1 cellular context compared by ENCODE assay signal in the genomic region with DNA sequence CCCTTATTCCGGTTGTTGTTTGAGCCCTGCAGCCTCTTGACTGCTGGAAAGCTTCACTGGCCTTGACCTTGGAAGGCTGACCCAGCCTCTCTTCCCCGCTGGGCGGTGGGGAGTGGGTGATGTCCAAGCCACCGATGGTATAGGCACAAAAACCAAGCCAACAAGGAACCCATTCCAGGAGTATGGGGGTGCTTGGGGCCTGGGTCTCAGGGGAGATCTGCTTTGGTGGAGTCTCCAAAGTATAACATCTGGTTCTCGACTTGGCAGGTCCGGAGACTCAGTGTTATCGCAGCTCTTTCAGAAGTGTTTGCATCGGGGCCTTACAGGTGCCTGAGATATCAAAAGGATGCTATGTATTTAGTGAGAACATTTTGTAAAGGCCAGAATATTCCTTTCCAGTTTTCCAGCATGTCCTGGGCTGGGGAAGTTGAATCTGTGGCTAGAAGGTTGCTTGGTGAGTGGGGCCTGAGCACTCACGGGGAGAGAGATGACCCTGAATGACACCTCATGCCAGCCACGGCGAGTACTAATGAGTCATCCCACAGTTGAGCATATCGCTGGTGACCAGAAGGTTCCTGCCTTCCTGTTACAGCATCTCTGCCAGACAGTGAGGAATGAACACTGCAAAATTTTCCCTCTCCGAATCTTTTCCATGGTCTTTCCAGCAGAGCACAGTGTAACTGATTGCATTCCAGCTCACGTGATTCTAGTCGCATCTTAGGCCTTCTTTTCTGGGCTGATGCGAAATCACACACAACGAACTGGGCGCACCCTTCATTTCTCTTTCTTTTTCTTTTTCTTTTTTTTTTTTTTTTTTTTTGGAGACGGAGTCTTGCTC.
A peak's percentile ranks its signal among the peaks of the same experiment; 100 is the strongest.
TF ChIP-seq lines count a peak whose summit lies in the region.

No MANE protein-coding gene starts in this region.

TF ChIP-seq in K562, 482 proteins besides CTCF, POLR2A, EP300 and RAD21 (continued from another document):
- TF ChIP-seq, protein P1, sequence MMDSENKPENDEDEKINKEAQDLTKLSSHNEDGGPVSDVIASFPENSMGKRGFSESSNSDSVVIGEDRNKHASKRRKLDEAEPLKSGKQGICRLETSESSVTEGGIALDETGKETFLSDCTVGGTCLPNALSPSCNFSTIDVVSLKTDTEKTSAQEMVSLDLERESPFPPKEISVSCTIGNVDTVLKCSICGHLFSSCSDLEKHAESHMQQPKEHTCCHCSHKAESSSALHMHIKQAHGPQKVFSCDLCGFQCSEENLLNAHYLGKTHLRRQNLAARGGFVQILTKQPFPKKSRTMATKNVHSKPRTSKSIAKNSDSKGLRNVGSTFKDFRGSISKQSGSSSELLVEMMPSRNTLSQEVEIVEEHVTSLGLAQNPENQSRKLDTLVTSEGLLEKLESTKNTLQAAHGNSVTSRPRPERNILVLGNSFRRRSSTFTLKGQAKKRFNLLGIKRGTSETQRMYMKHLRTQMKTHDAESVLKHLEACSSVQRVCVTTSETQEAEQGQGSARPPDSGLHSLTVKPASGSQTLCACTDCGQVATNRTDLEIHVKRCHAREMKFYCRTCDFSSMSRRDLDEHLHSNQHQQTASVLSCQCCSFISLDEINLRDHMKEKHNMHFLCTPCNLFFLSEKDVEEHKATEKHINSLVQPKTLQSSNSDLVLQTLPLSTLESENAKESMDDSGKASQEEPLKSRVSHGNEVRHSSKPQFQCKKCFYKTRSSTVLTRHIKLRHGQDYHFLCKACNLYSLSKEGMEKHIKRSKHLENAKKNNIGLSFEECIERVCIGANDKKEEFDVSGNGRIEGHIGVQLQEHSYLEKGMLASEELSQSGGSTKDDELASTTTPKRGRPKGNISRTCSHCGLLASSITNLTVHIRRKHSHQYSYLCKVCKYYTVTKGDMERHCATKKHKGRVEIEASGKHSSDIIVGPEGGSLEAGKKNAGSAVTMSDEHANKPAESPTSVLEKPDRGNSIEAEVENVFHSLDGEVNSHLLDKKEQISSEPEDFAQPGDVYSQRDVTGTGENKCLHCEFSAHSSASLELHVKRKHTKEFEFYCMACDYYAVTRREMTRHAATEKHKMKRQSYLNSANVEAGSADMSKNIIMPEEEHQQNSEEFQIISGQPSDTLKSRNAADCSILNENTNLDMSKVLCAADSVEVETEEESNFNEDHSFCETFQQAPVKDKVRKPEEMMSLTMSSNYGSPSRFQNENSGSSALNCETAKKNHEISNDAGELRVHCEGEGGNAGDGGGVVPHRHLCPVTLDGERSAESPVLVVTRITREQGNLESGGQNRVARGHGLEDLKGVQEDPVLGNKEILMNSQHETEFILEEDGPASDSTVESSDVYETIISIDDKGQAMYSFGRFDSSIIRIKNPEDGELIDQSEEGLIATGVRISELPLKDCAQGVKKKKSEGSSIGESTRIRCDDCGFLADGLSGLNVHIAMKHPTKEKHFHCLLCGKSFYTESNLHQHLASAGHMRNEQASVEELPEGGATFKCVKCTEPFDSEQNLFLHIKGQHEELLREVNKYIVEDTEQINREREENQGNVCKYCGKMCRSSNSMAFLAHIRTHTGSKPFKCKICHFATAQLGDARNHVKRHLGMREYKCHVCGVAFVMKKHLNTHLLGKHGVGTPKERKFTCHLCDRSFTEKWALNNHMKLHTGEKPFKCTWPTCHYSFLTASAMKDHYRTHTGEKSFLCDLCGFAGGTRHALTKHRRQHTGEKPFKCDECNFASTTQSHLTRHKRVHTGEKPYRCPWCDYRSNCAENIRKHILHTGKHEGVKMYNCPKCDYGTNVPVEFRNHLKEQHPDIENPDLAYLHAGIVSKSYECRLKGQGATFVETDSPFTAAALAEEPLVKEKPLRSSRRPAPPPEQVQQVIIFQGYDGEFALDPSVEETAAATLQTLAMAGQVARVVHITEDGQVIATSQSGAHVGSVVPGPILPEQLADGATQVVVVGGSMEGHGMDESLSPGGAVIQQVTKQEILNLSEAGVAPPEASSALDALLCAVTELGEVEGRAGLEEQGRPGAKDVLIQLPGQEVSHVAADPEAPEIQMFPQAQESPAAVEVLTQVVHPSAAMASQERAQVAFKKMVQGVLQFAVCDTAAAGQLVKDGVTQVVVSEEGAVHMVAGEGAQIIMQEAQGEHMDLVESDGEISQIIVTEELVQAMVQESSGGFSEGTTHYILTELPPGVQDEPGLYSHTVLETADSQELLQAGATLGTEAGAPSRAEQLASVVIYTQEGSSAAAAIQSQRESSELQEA (IDR thresholded peaks at IDR 0.05; ENCODE audit: low read depth), result peak; percentile 37; the same call in 1 of the 2 replicates
- TF ChIP-seq MCM7 (IDR thresholded peaks at IDR 0.05), result no peak
- TF ChIP-seq, protein P2, sequence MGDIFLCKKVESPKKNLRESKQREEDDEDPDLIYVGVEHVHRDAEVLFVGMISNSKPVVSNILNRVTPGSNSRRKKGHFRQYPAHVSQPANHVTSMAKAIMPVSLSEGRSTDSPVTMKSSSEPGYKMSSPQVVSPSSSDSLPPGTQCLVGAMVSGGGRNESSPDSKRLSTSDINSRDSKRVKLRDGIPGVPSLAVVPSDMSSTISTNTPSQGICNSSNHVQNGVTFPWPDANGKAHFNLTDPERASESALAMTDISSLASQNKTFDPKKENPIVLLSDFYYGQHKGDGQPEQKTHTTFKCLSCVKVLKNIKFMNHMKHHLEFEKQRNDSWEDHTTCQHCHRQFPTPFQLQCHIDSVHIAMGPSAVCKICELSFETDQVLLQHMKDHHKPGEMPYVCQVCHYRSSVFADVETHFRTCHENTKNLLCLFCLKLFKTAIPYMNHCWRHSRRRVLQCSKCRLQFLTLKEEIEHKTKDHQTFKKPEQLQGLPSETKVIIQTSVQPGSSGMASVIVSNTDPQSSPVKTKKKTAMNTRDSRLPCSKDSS (IDR thresholded peaks at IDR 0.05; ENCODE audit: low read depth, partially characterized antibody), result peak; percentile 50
- no peak for TF ChIP-seq FOXK1 (CRISPR knock-in tag; IDR thresholded peaks at IDR 0.05; ENCODE audit: borderline replicate concordance)
- TF ChIP-seq RB1 (IDR thresholded peaks at IDR 0.05; ENCODE audit: low read depth), result peak; percentile 58; the same call in 1 of the 2 replicates
- no peak for TF ChIP-seq DDX20 (tag; IDR thresholded peaks at IDR 0.05; ENCODE audit: low read depth)
- TF ChIP-seq, protein P3, sequence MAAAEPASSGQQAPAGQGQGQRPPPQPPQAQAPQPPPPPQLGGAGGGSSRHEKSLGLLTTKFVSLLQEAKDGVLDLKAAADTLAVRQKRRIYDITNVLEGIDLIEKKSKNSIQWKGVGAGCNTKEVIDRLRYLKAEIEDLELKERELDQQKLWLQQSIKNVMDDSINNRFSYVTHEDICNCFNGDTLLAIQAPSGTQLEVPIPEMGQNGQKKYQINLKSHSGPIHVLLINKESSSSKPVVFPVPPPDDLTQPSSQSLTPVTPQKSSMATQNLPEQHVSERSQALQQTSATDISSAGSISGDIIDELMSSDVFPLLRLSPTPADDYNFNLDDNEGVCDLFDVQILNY (CRISPR knock-in tag; IDR thresholded peaks at IDR 0.05), result no peak
- TF ChIP-seq NFATC3 (IDR thresholded peaks at IDR 0.05), result peak; percentile 100
- peak; percentile 88 for TF ChIP-seq PML (IDR thresholded peaks at IDR 0.05; ENCODE audit: low read length)
- TF ChIP-seq ZNF121 (CRISPR knock-in tag; conservative IDR thresholded peaks at IDR 0.05), result no peak
- no peak for TF ChIP-seq MYBL2 (IDR thresholded peaks at IDR 0.05; ENCODE audit: low read depth)
- no peak for TF ChIP-seq MYBL2 (CRISPR knock-in tag; IDR thresholded peaks at IDR 0.05; ENCODE audit: borderline replicate concordance)
- TF ChIP-seq TCF15 (CRISPR knock-in tag; IDR thresholded peaks at IDR 0.05), result no peak
- no peak for TF ChIP-seq SNAPC5 (CRISPR knock-in tag; IDR thresholded peaks at IDR 0.05)
- no peak for TF ChIP-seq PPARD (CRISPR knock-in tag; IDR thresholded peaks at IDR 0.05)
- peak; percentile 99 for TF ChIP-seq SMARCE1 (IDR thresholded peaks at IDR 0.05)
- no peak; a peak in 1 of 4 replicates for TF ChIP-seq MLX (CRISPR knock-in tag; conservative IDR thresholded peaks at IDR 0.05)
- TF ChIP-seq TBL1XR1 (IDR thresholded peaks at IDR 0.05; ENCODE audit: low read length in 2 of 2), result peak; percentile 48 to 95; a peak in 3 of 4 replicates
- TF ChIP-seq ATF1 (CRISPR knock-in tag; IDR thresholded peaks at IDR 0.05), result no peak
- peak; percentile 92 for TF ChIP-seq ATF1 (tag; IDR thresholded peaks at IDR 0.05)
- no peak for TF ChIP-seq KDM5B (IDR thresholded peaks at IDR 0.05; ENCODE audit: insufficient replicate concordance, low read depth, low read length)
- no peak for TF ChIP-seq LARP7 (IDR thresholded peaks at IDR 0.05)
- TF ChIP-seq PHF21A (IDR thresholded peaks at IDR 0.05; ENCODE audit: borderline replicate concordance, low read depth), result no peak
- TF ChIP-seq SRSF3 (IDR thresholded peaks at IDR 0.05; ENCODE audit: insufficient read depth, low read length), result no peak
- TF ChIP-seq, protein P4, sequence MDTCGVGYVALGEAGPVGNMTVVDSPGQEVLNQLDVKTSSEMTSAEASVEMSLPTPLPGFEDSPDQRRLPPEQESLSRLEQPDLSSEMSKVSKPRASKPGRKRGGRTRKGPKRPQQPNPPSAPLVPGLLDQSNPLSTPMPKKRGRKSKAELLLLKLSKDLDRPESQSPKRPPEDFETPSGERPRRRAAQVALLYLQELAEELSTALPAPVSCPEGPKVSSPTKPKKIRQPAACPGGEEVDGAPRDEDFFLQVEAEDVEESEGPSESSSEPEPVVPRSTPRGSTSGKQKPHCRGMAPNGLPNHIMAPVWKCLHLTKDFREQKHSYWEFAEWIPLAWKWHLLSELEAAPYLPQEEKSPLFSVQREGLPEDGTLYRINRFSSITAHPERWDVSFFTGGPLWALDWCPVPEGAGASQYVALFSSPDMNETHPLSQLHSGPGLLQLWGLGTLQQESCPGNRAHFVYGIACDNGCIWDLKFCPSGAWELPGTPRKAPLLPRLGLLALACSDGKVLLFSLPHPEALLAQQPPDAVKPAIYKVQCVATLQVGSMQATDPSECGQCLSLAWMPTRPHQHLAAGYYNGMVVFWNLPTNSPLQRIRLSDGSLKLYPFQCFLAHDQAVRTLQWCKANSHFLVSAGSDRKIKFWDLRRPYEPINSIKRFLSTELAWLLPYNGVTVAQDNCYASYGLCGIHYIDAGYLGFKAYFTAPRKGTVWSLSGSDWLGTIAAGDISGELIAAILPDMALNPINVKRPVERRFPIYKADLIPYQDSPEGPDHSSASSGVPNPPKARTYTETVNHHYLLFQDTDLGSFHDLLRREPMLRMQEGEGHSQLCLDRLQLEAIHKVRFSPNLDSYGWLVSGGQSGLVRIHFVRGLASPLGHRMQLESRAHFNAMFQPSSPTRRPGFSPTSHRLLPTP (IDR thresholded peaks at IDR 0.05; ENCODE audit: borderline replicate concordance, extremely low read depth, insufficient read length), result no peak
- TF ChIP-seq, protein P5, sequence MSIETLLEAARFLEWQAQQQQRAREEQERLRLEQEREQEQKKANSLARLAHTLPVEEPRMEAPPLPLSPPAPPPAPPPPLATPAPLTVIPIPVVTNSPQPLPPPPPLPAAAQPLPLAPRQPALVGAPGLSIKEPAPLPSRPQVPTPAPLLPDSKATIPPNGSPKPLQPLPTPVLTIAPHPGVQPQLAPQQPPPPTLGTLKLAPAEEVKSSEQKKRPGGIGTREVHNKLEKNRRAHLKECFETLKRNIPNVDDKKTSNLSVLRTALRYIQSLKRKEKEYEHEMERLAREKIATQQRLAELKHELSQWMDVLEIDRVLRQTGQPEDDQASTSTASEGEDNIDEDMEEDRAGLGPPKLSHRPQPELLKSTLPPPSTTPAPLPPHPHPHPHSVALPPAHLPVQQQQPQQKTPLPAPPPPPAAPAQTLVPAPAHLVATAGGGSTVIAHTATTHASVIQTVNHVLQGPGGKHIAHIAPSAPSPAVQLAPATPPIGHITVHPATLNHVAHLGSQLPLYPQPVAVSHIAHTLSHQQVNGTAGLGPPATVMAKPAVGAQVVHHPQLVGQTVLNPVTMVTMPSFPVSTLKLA (conservative IDR thresholded peaks at IDR 0.05), result peak; percentile 63 to 86; a peak in 2 of 4 replicates
- no peak for TF ChIP-seq ZNF140 (CRISPR knock-in tag; IDR thresholded peaks at IDR 0.05)
- TF ChIP-seq ZNF639 (CRISPR knock-in tag; conservative IDR thresholded peaks at IDR 0.05 in 1 of 2, IDR thresholded peaks at IDR 0.05 in 1 of 2), result peak in 1 of 2 experiments; percentile 53; a peak in 2 of 4 replicates
- peak; percentile 41; the same call in 1 of the 2 replicates for TF ChIP-seq CHD2 (IDR thresholded peaks at IDR 0.05; ENCODE audit: low read depth, low read length)
- TF ChIP-seq HEY1 (CRISPR knock-in tag; IDR thresholded peaks at IDR 0.05; ENCODE audit: borderline replicate concordance), result no peak
- peak; percentile 53; the same call in 1 of the 2 replicates for TF ChIP-seq KHSRP (IDR thresholded peaks at IDR 0.05)
- no peak for TF ChIP-seq ELF2 (CRISPR knock-in tag; IDR thresholded peaks at IDR 0.05)
- TF ChIP-seq SUPT5H (IDR thresholded peaks at IDR 0.05), result peak; percentile 72; the same call in 1 of the 2 replicates
- TF ChIP-seq ZFX (CRISPR knock-in tag; IDR thresholded peaks at IDR 0.05), result peak; percentile 85
- TF ChIP-seq PHB2 (IDR thresholded peaks at IDR 0.05; ENCODE audit: low read depth), result peak; percentile 81
- no peak for TF ChIP-seq PCBP2 (IDR thresholded peaks at IDR 0.05; ENCODE audit: low read depth, low read length, poor library complexity, severe bottlenecking)
- no peak for TF ChIP-seq U2AF1 (optimal IDR thresholded peaks at IDR 0.05; ENCODE audit: low read depth, low read length)
- no peak for TF ChIP-seq THRAP3 (IDR thresholded peaks at IDR 0.05; ENCODE audit: borderline replicate concordance)
- peak; percentile 99 for TF ChIP-seq ETV1 (tag; conservative IDR thresholded peaks at IDR 0.05; ENCODE audit: low read depth)
- no peak for TF ChIP-seq STAT5B (CRISPR knock-in tag; IDR thresholded peaks at IDR 0.05)
- TF ChIP-seq MAFK (IDR thresholded peaks at IDR 0.05; ENCODE audit: low read length), result peak; percentile 69
- TF ChIP-seq ZFP1 (CRISPR knock-in tag; IDR thresholded peaks at IDR 0.05), result no peak
